2 cellular contexts compared by ENCODE assay signal in the genomic region with DNA sequence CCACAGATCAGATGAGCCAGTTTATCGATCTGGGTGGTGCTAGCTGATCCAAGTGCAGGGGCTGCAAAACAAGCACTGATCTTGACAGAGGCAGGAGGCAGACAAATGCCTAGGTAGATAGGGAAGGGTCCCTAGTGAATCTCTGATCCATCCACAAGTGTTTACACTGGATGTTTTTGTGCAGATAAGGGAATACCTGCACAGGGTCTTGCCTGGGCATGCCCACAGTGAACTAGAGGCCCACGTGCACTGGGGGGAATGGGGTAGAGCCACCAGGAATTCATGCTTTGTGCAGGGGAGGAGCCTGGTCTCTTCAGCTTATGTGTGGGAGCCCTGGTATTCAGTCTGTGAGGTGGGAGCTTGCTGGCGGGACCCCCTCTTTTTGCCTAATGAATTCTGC.
TF ChIP-seq lines count a peak whose summit lies in the region.

No MANE protein-coding gene starts in this region.

TF ChIP-seq in GM23338, 12 proteins besides CTCF, POLR2A, EP300 and RAD21 (continues in another document):
- TF ChIP-seq POLR2AphosphoS5 (IDR thresholded peaks at IDR 0.05; ENCODE audit: low read depth): no peak
- TF ChIP-seq, protein P1, sequence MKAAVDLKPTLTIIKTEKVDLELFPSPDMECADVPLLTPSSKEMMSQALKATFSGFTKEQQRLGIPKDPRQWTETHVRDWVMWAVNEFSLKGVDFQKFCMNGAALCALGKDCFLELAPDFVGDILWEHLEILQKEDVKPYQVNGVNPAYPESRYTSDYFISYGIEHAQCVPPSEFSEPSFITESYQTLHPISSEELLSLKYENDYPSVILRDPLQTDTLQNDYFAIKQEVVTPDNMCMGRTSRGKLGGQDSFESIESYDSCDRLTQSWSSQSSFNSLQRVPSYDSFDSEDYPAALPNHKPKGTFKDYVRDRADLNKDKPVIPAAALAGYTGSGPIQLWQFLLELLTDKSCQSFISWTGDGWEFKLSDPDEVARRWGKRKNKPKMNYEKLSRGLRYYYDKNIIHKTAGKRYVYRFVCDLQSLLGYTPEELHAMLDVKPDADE (IDR thresholded peaks at IDR 0.05): no peak
- no peak for TF ChIP-seq CREB1 (CRISPR knock-in tag; IDR thresholded peaks at IDR 0.05; ENCODE audit: low read depth)
- no peak for TF ChIP-seq ZNF462 (CRISPR knock-in tag; IDR thresholded peaks at IDR 0.05)
- TF ChIP-seq NANOG (IDR thresholded peaks at IDR 0.05; ENCODE audit: borderline replicate concordance): no peak
- TF ChIP-seq STAT1 (IDR thresholded peaks at IDR 0.05; ENCODE audit: unreplicated experiment): no peak
- TF ChIP-seq EZH2 (IDR thresholded peaks at IDR 0.05; ENCODE audit: low read depth, unreplicated experiment): no peak
- no peak for TF ChIP-seq JUNB (IDR thresholded peaks at IDR 0.05; ENCODE audit: unreplicated experiment)
- no peak for TF ChIP-seq EZH2phosphoT487 (IDR thresholded peaks at IDR 0.05; ENCODE audit: unreplicated experiment)
- TF ChIP-seq ZNF331 (CRISPR knock-in tag; IDR thresholded peaks at IDR 0.05; ENCODE audit: low read depth): no peak
- no peak for TF ChIP-seq ZNF114 (CRISPR knock-in tag; IDR thresholded peaks at IDR 0.05)

TF ChIP-seq in H1, 55 proteins besides CTCF, POLR2A, EP300 and RAD21:
- TF ChIP-seq BRCA1 (IDR thresholded peaks at IDR 0.05; ENCODE audit: low read depth, low read length): no peak
